ENCODE assay signal across 22 cellular contexts in genomic region chr15:97174886-97175540, GRCh38.
"Had no signal": no experiment of that assay in that cellular context is flagged by ENCODE, and none has a peak within 500 bp of the region (broad histone marks: within the 10 kb centered on the region; RNA-seq: fewer than 3 reads in every experiment).

No MANE protein-coding gene starts in this region.

- H3K9me3 ChIP-seq: esophagus squamous epithelium, lower lobe of right lung, right atrium auricular region, thyroid gland, upper lobe of left lung, vagina had no signal

- H3K36me3 ChIP-seq: esophagus squamous epithelium, lower lobe of right lung, right atrium auricular region, stomach, thyroid gland, upper lobe of left lung, vagina had no signal

- H3K4me1 ChIP-seq: esophagus squamous epithelium, lower lobe of right lung, right atrium auricular region, stomach, thyroid gland, upper lobe of left lung, vagina had no signal

- FAIRE-seq: bronchial epithelial cell had no signal

- H3K4me3 ChIP-seq: esophagus squamous epithelium, lower lobe of right lung, right atrium auricular region, stomach, thyroid gland, upper lobe of left lung, vagina had no signal

- ATAC-seq: activated CD4-positive, alpha-beta T cell treated with anti-CD3 and anti-CD28 coated beads for 36 hours; activated CD8-positive, alpha-beta memory T cell treated with anti-CD3 and anti-CD28 coated beads, Interleukin-2, amount 10 ng/mL, durations not matched to agents 7 days and 5 days; activated CD8-positive, alpha-beta T cell treated with anti-CD3 and anti-CD28 coated beads, Interleukin-2, amount 10 ng/mL, durations not matched to agents 7 days and 5 days; left lobe of liver; lower lobe of right lung; natural killer cell; stimulated activated naive B cell treated with anti-CD40 and anti-IgM and Interleukin-4, amounts not matched to agents 10 μg/mL and 1 μg/mL and 100 μg/mL, for 72 hours had no signal

- H3K27ac ChIP-seq: esophagus squamous epithelium, lower lobe of right lung, right atrium auricular region, stomach, thyroid gland, upper lobe of left lung, vagina had no signal

- H3K27me3 ChIP-seq: esophagus squamous epithelium, right atrium auricular region, thyroid gland, upper lobe of left lung, vagina had no signal

- DNase-seq: activated CD4-positive, alpha-beta T cell treated with anti-CD3 and anti-CD28 coated beads for 36 hours; activated CD4-positive, CD25-positive, alpha-beta regulatory T cell; activated CD8-positive, alpha-beta memory T cell treated with anti-CD3 and anti-CD28 coated beads, Interleukin-2, amount 10 ng/mL, durations not matched to agents 7 days and 5 days; activated CD8-positive, alpha-beta T cell treated with anti-CD3 and anti-CD28 coated beads, Interleukin-2, amount 10 ng/mL, durations not matched to agents 7 days and 5 days; activated T-cell treated with anti-CD3 and anti-CD28 coated beads, Interleukin-2, amount 50 U/mL, for 48 hours; endodermal cell; esophagus squamous epithelium; foreskin melanocyte; kidney glomerular epithelial cell; lower lobe of right lung; mesendoderm; natural killer cell; stimulated activated CD4-positive, alpha-beta T cell treated with anti-CD3 and anti-CD28 coated beads, Interleukin-15, amount 100 ng/mL, for 24 hours; stimulated activated CD4-positive, alpha-beta T cell treated with anti-CD3 and anti-CD28 coated beads, Interleukin-2, amount 100 ng/mL, for 24 hours; stimulated activated naive B cell treated with anti-CD40 and anti-IgM and Interleukin-4, amounts not matched to agents 10 μg/mL and 1 μg/mL and 100 μg/mL, for 72 hours; stomach; thyroid gland; upper lobe of left lung had no signal
